In genomic region chr14:52598568-52598967, GRCh38 we compare ENCODE assay signal across 6 cellular contexts.
"Had no signal": no experiment of that assay in that cellular context is flagged by ENCODE, and none has a peak within 500 bp of the region (broad histone marks: within the 10 kb centered on the region; RNA-seq: fewer than 3 reads in every experiment).

No MANE protein-coding gene starts in this region.

- H3K27ac Mint-ChIP-seq: GM23338 had no signal

- H2AFZ ChIP-seq: GM23338 had no signal

- H3K27ac ChIP-seq: KMS-11 had no signal

- ATAC-seq: GM23338 had no signal

- H3K4me3 Mint-ChIP-seq: GM23338 had no signal

- H3K9ac ChIP-seq: KMS-11 had no signal

- DNase-seq: H7, HCEC 1CT, Karpas-422, KBM-7 had no signal

- H3K4me3 ChIP-seq: GM23338 had no signal

- H3K4me2 ChIP-seq: GM23338, KMS-11 had no signal
